Comparison of ENCODE assay signal across 8 cellular contexts in genomic region chr3:38138347-38139190, GRCh38. TPM values are rescaled to one million over a fixed set of nuclear protein-coding genes. Genes with fewer than 3 reads are reported as not detected.
DNase-seq lines count a peak whose midpoint lies in the region; ATAC-seq and TF ChIP-seq lines count a peak whose summit lies in the region.

TSS of gene MYD88 (plus strand) at chr3:38138661. CDS start at chr3:38138701, 40 bp downstream.

- ATAC-seq in GM19025 (IDR thresholded peaks at IDR 0.05; ENCODE audit: low read depth, unreplicated experiment) (peak; percentile 32), HG03378 (IDR thresholded peaks at IDR 0.05; ENCODE audit: unreplicated experiment) (peak; percentile 24)
- ATAC-seq in stimulated activated naive CD8-positive, alpha-beta T cell treated with anti-CD3 and anti-CD28 coated beads, Interleukin-15, Interleukin-2, amounts not matched to agents 100 U/mL and 50 U/mL, for 24 hours = peak; percentile 58

- intact Hi-C loops in activated T-helper 2 cell treated with anti-CD3 and anti-CD28 coated beads, Interferon-gamma antibody, Interleukin-2, Interleukin-4, amounts not matched to agents 10 μg/mL and 5 μg/mL and 100 μg/mL, durations not matched to agents 14 hours and 24 hours and 36 hours (cut with micrococcal nuclease) = loop anchor here (5.0 kb wide), 3 partner anchors 119 to 1146 kb away; partner anchors contain the start of genes EPM2AIP1 and MLH1

- H3K36me3 Mint-ChIP-seq in activated T-helper 2 cell treated with anti-CD3 and anti-CD28 coated beads, Interferon-gamma antibody, Interleukin-2, Interleukin-4, amounts not matched to agents 10 μg/mL and 5 μg/mL and 100 μg/mL, durations not matched to agents 14 hours and 24 hours and 36 hours (ENCODE audit: low read depth) = peaks cover 43% of the 10 kb centered on the region
- H3K36me3 Mint-ChIP-seq in nephron (ENCODE audit: low read depth) = peaks cover 12% of the 10 kb centered on the region

- TF ChIP-seq CTCF in fibroblast of pulmonary artery (IDR thresholded peaks at IDR 0.05; ENCODE audit: low read length, missing control alignments) (no peak), nephron (IDR thresholded peaks at IDR 0.05; ENCODE audit: unreplicated experiment in 3 of 3) (no peak)

- H3K27me3 Mint-ChIP-seq in activated T-helper 2 cell treated with anti-CD3 and anti-CD28 coated beads, Interferon-gamma antibody, Interleukin-2, Interleukin-4, amounts not matched to agents 10 μg/mL and 5 μg/mL and 100 μg/mL, durations not matched to agents 14 hours and 24 hours and 36 hours (ENCODE audit: low read depth) = no peaks in the 10 kb centered on the region
- no peaks in the 10 kb centered on the region for H3K27me3 Mint-ChIP-seq in nephron (ENCODE audit: low read depth)

- peak within 1 kb of the TSS; percentile 85 for H3K4me3 Mint-ChIP-seq in activated T-helper 2 cell treated with anti-CD3 and anti-CD28 coated beads, Interferon-gamma antibody, Interleukin-2, Interleukin-4, amounts not matched to agents 10 μg/mL and 5 μg/mL and 100 μg/mL, durations not matched to agents 14 hours and 24 hours and 36 hours (ENCODE audit: low read depth)
- peak within 1 kb of the TSS; percentile 82 to 93 (median 89) for H3K4me3 Mint-ChIP-seq in nephron

- DNase-seq in AG08395 (ENCODE audit: low spot score) = peak; percentile 61
- peak; percentile 83 for DNase-seq in activated T-helper 2 cell treated with anti-CD3 and anti-CD28 coated beads, Interferon-gamma antibody, Interleukin-2, Interleukin-4, amounts not matched to agents 10 μg/mL and 5 μg/mL and 100 μg/mL, durations not matched to agents 14 hours and 24 hours and 36 hours (ENCODE audit: low spot score)
- DNase-seq in fibroblast of pulmonary artery (ENCODE audit: low read depth) = peak; percentile 56
- DNase-seq in stimulated activated naive CD8-positive, alpha-beta T cell treated with anti-CD3 and anti-CD28 coated beads, Interleukin-15, Interleukin-2, amounts not matched to agents 100 U/mL and 50 U/mL, for 24 hours = peak; percentile 92

- TF ChIP-seq POLR2A in Raji (IDR thresholded peaks at IDR 0.05; ENCODE audit: insufficient read depth, low read depth, low read length) = peak; percentile 88

- H3K9me3 Mint-ChIP-seq in activated T-helper 2 cell treated with anti-CD3 and anti-CD28 coated beads, Interferon-gamma antibody, Interleukin-2, Interleukin-4, amounts not matched to agents 10 μg/mL and 5 μg/mL and 100 μg/mL, durations not matched to agents 14 hours and 24 hours and 36 hours = no peaks in the 10 kb centered on the region
- no peaks in the 10 kb centered on the region for H3K9me3 Mint-ChIP-seq in nephron

- peak within 1 kb of the TSS; percentile 98 for H3K27ac Mint-ChIP-seq in activated T-helper 2 cell treated with anti-CD3 and anti-CD28 coated beads, Interferon-gamma antibody, Interleukin-2, Interleukin-4, amounts not matched to agents 10 μg/mL and 5 μg/mL and 100 μg/mL, durations not matched to agents 14 hours and 24 hours and 36 hours
- H3K27ac Mint-ChIP-seq in nephron = peak within 1 kb of the TSS; percentile 79 to 91 (median 90)

- H3K4me3 ChIP-seq in fibroblast of pulmonary artery (replicated peaks; ENCODE audit: low read depth, low read length) = peak within 1 kb of the TSS; percentile 83

- peaks cover 44% of the 10 kb centered on the region for H3K4me1 Mint-ChIP-seq in activated T-helper 2 cell treated with anti-CD3 and anti-CD28 coated beads, Interferon-gamma antibody, Interleukin-2, Interleukin-4, amounts not matched to agents 10 μg/mL and 5 μg/mL and 100 μg/mL, durations not matched to agents 14 hours and 24 hours and 36 hours (ENCODE audit: low read depth)
- peaks cover 42% of the 10 kb centered on the region for H3K4me1 Mint-ChIP-seq in nephron

RNA-seq across cellular contexts. Expression of gene MYD88, which starts in this region (rescaled TPM):
- total RNA-seq in activated T-helper 2 cell treated with anti-CD3 and anti-CD28 coated beads, Interferon-gamma antibody, Interleukin-2, Interleukin-4, amounts not matched to agents 10 μg/mL and 5 μg/mL and 100 μg/mL, durations not matched to agents 14 hours and 24 hours and 36 hours = 36.5 and 46.5 TPM in 2 replicates

Comparison
In these comparisons a context has a peak if more than half of its experiments do, and no peak if none do; other contexts are left out.
1. Peak in every context shown above with its lines: DNase-seq, ATAC-seq and H3K4me3 ChIP-seq.